ENCODE assay signal across 1 cellular context in the genomic region with DNA sequence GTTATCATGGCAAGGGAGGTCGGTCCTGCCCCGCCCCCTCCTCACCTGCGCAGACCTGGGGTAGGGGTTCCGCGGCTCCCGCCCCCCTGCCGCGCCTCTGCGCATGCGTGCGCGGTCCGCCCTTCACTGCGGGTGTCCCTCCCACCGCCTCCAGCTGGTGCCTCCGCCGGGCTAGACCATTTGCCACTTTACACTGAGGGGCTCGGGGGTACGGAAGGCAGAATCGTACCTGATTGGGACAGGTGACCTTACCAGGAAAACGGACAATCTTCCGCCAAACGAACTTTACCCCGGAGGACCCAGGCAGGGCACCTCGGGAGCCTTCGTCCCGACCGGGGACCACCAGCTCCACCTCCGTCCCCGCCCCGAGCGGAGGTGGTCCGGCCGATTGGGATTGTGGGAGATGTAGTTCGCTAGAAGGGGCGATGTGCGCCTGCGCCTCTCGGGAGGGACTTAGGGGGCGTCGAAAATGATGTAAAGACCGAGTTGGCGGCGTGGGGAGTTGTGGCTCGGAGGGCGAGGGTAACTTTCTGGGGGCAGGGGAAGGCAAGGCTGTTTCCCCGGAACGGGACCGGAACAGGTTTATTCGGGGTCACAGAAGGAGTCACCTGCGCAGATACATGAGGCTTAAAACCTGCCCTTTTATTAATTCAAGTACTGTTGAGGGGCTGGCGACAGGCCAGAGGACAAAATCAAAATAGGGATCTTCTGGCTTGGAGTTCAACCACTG.
TF ChIP-seq lines count a peak whose summit lies in the region.

A gene with protein sequence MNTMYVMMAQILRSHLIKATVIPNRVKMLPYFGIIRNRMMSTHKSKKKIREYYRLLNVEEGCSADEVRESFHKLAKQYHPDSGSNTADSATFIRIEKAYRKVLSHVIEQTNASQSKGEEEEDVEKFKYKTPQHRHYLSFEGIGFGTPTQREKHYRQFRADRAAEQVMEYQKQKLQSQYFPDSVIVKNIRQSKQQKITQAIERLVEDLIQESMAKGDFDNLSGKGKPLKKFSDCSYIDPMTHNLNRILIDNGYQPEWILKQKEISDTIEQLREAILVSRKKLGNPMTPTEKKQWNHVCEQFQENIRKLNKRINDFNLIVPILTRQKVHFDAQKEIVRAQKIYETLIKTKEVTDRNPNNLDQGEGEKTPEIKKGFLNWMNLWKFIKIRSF (minus strand): TSS at position 344 of the 730 bp plus-strand sequence. CDS start 2,323 bp downstream, outside the sequence.

TF ChIP-seq in SK-N-SH, 30 proteins besides CTCF, POLR2A, EP300 and RAD21 (continued from another document):
- TF ChIP-seq, protein P1, sequence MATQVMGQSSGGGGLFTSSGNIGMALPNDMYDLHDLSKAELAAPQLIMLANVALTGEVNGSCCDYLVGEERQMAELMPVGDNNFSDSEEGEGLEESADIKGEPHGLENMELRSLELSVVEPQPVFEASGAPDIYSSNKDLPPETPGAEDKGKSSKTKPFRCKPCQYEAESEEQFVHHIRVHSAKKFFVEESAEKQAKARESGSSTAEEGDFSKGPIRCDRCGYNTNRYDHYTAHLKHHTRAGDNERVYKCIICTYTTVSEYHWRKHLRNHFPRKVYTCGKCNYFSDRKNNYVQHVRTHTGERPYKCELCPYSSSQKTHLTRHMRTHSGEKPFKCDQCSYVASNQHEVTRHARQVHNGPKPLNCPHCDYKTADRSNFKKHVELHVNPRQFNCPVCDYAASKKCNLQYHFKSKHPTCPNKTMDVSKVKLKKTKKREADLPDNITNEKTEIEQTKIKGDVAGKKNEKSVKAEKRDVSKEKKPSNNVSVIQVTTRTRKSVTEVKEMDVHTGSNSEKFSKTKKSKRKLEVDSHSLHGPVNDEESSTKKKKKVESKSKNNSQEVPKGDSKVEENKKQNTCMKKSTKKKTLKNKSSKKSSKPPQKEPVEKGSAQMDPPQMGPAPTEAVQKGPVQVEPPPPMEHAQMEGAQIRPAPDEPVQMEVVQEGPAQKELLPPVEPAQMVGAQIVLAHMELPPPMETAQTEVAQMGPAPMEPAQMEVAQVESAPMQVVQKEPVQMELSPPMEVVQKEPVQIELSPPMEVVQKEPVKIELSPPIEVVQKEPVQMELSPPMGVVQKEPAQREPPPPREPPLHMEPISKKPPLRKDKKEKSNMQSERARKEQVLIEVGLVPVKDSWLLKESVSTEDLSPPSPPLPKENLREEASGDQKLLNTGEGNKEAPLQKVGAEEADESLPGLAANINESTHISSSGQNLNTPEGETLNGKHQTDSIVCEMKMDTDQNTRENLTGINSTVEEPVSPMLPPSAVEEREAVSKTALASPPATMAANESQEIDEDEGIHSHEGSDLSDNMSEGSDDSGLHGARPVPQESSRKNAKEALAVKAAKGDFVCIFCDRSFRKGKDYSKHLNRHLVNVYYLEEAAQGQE (IDR thresholded peaks at IDR 0.05; ENCODE audit: low read depth, low read length), result no peak
- TF ChIP-seq YY1 (IDR thresholded peaks at IDR 0.05; ENCODE audit: low read depth) (no peak), FOXJ3 (CRISPR knock-in tag; IDR thresholded peaks at IDR 0.05) (no peak), EZH2phosphoT487 (IDR thresholded peaks at IDR 0.05; ENCODE audit: borderline replicate concordance, low read depth) (no peak), SIN3A (IDR thresholded peaks at IDR 0.05; ENCODE audit: borderline replicate concordance, low read depth, low read length) (peak; percentile 23; the same call in 1 of the 2 replicates), NRF1 (IDR thresholded peaks at IDR 0.05; ENCODE audit: low read depth, low read length) (peak; percentile 91), POLR2AphosphoS5 (IDR thresholded peaks at IDR 0.05; ENCODE audit: low read depth, low read length) (peak; percentile 56), ELF1 (IDR thresholded peaks at IDR 0.05) (no peak), CHD2 (IDR thresholded peaks at IDR 0.05; ENCODE audit: low read length, partially characterized antibody) (no peak), SMC3 (IDR thresholded peaks at IDR 0.05; ENCODE audit: low read depth, low read length) (no peak), MEF2A (IDR thresholded peaks at IDR 0.05; ENCODE audit: borderline replicate concordance, low read depth) (no peak), TAF1 (IDR thresholded peaks at IDR 0.05; ENCODE audit: borderline replicate concordance, low read depth, low read length) (0 out of 2 replicates have a peak, but pooled peaks have one; percentile 9), RXRA (IDR thresholded peaks at IDR 0.05; ENCODE audit: borderline replicate concordance, low read depth) (no peak), TCF12 (IDR thresholded peaks at IDR 0.05) (no peak), RCOR1 (IDR thresholded peaks at IDR 0.05; ENCODE audit: low read length) (no peak), RFX5 (IDR thresholded peaks at IDR 0.05; ENCODE audit: low read length) (no peak), NFIC (IDR thresholded peaks at IDR 0.05; ENCODE audit: borderline replicate concordance) (0 out of 2 replicates have a peak, but pooled peaks have one; percentile 40), MXI1 (IDR thresholded peaks at IDR 0.05; ENCODE audit: low read depth, low read length) (peak; percentile 63), FOSL2 (IDR thresholded peaks at IDR 0.05; ENCODE audit: borderline replicate concordance, low read depth) (no peak)
- TF ChIP-seq, protein P2, sequence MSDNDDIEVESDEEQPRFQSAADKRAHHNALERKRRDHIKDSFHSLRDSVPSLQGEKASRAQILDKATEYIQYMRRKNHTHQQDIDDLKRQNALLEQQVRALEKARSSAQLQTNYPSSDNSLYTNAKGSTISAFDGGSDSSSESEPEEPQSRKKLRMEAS (IDR thresholded peaks at IDR 0.05; ENCODE audit: low read depth), result peak; percentile 86
- TF ChIP-seq, protein P3, sequence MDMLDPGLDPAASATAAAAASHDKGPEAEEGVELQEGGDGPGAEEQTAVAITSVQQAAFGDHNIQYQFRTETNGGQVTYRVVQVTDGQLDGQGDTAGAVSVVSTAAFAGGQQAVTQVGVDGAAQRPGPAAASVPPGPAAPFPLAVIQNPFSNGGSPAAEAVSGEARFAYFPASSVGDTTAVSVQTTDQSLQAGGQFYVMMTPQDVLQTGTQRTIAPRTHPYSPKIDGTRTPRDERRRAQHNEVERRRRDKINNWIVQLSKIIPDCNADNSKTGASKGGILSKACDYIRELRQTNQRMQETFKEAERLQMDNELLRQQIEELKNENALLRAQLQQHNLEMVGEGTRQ (IDR thresholded peaks at IDR 0.05; ENCODE audit: borderline replicate concordance, low read depth, low read length), result no peak
- TF ChIP-seq, protein P4, sequence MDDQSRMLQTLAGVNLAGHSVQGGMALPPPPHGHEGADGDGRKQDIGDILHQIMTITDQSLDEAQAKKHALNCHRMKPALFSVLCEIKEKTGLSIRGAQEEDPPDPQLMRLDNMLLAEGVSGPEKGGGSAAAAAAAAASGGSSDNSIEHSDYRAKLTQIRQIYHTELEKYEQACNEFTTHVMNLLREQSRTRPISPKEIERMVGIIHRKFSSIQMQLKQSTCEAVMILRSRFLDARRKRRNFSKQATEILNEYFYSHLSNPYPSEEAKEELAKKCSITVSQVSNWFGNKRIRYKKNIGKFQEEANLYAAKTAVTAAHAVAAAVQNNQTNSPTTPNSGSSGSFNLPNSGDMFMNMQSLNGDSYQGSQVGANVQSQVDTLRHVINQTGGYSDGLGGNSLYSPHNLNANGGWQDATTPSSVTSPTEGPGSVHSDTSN (IDR thresholded peaks at IDR 0.05), result 0 out of 2 replicates have a peak, but pooled peaks have one; percentile 10
- TF ChIP-seq, protein P5, sequence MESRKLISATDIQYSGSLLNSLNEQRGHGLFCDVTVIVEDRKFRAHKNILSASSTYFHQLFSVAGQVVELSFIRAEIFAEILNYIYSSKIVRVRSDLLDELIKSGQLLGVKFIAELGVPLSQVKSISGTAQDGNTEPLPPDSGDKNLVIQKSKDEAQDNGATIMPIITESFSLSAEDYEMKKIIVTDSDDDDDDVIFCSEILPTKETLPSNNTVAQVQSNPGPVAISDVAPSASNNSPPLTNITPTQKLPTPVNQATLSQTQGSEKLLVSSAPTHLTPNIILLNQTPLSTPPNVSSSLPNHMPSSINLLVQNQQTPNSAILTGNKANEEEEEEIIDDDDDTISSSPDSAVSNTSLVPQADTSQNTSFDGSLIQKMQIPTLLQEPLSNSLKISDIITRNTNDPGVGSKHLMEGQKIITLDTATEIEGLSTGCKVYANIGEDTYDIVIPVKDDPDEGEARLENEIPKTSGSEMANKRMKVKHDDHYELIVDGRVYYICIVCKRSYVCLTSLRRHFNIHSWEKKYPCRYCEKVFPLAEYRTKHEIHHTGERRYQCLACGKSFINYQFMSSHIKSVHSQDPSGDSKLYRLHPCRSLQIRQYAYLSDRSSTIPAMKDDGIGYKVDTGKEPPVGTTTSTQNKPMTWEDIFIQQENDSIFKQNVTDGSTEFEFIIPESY (IDR thresholded peaks at IDR 0.05; ENCODE audit: borderline replicate concordance, low read depth), result no peak
